ENCODE assay signal across 1 cellular context in genomic region chr4:94507708-94508107, GRCh38.
TF ChIP-seq lines count a peak whose summit lies in the region.

No MANE protein-coding gene starts in this region.

TF ChIP-seq in K562, 482 proteins besides CTCF, POLR2A, EP300 and RAD21 (continued from another document):
- TF ChIP-seq PKNOX1 (IDR thresholded peaks at IDR 0.05) = peak; percentile 22; the same call in 1 of the 2 replicates
